7 cellular contexts compared by ENCODE assay signal in the genomic region with DNA sequence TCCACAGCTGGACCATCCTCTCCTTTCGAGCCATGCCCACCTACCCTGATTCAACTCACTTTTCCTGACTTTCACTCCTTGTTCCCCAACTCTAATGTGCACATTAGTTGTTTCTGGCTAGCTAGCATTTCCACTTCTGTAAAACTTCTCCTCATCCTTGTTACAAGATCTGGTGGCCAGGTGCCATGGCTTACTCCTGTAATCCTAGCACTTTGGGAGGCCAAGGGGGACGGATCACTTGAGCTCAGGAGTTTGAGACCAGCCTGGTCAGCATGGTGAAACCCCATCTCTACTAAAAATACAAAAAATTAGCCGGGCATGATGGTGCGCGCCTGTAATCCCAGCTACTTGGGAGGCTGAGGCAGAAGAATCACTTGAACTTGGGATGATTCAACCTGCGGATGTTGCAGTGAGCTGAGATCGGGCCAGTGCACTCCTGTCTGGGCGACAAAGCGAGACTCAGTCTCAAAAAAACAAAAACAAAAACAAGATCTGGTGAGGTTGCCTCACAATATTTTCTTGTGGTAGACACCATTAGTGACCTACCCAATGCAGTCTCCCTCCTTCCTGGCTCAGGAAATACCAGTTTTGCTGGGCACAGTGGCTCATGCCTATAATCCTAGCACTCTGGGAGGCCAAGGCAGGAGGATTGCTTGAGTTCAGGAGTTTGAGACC. TPM values are rescaled to one million over a fixed set of nuclear protein-coding genes. Genes with fewer than 3 reads are reported as not detected.
DNase-seq lines count a peak whose midpoint lies in the region; ATAC-seq and TF ChIP-seq lines count a peak whose summit lies in the region.
"Not testable (repeated sequence)": the region's sequence is repeated elsewhere in the genome, so short reads cannot be mapped to it uniquely, and the experiment has no call there.

No MANE protein-coding gene starts in this region.

- peaks cover 11 to 38% (median 20%) of the 10 kb centered on the region in 4 donors for H3K4me1 Mint-ChIP-seq in CD4-positive, alpha-beta memory T cell
- H3K4me1 Mint-ChIP-seq in T-cell (peaks cover 30 to 46% (median 42%) of the 10 kb centered on the region in 3 donors), naive B cell (peaks cover 39 to 50% (median 46%) of the 10 kb centered on the region in 3 donors), osteocyte (ENCODE audit: unreplicated experiment) (peaks cover 27% of the 10 kb centered on the region)
- H3K4me1 Mint-ChIP-seq in activated CD8-positive, alpha-beta T cell treated with anti-CD3 and anti-CD28 coated beads, Interleukin-2, amount 10 ng/mL, durations not matched to agents 7 days and 5 days (ENCODE audit: low read depth) = peaks cover 53% of the 10 kb centered on the region
- peaks cover 27% of the 10 kb centered on the region for H3K4me1 Mint-ChIP-seq in activated naive CD8-positive, alpha-beta T cell treated with anti-CD3 and anti-CD28 coated beads for 36 hours
- peaks cover 8 to 10% of the 10 kb centered on the region in 2 donors for H3K4me1 Mint-ChIP-seq in effector memory CD8-positive, alpha-beta T cell (ENCODE audit: low read depth in 2 of 2)

- not testable (repeated sequence) for ATAC-seq in T-cell (replicated peaks in 1 of 4); activated CD8-positive, alpha-beta T cell treated with anti-CD3 and anti-CD28 coated beads, Interleukin-2, amount 10 ng/mL, durations not matched to agents 7 days and 5 days; effector memory CD8-positive, alpha-beta T cell (replicated peaks); naive B cell (ENCODE audit: low read depth in 2 of 2)

- H3K4me3 Mint-ChIP-seq in CD4-positive, alpha-beta memory T cell; activated CD8-positive, alpha-beta T cell treated with anti-CD3 and anti-CD28 coated beads, Interleukin-2, amount 10 ng/mL, durations not matched to agents 7 days and 5 days; activated naive CD8-positive, alpha-beta T cell treated with anti-CD3 and anti-CD28 coated beads for 36 hours; osteocyte (ENCODE audit: unreplicated experiment): not testable (repeated sequence)
- H3K4me3 Mint-ChIP-seq in T-cell = peak overlapping the region in 1 of 3 donors; percentile 69
- peak overlapping the region; percentile 60 to 61 for H3K4me3 Mint-ChIP-seq in effector memory CD8-positive, alpha-beta T cell
- H3K4me3 Mint-ChIP-seq in naive B cell = peak overlapping the region in 5 of 8 donors; percentile 23 to 62 (median 43)

- TF ChIP-seq CTCF in osteocyte (IDR thresholded peaks at IDR 0.05) = not testable (repeated sequence)

- not testable (repeated sequence) for H3K27me3 ChIP-seq in CD4-positive, alpha-beta memory T cell (ENCODE audit: insufficient read depth, low read length)

- H3K4me1 ChIP-seq in CD4-positive, alpha-beta memory T cell (ENCODE audit: insufficient read depth, low read length) = peaks cover 18% of the 10 kb centered on the region

- not testable (repeated sequence) for H3K36me3 ChIP-seq in CD4-positive, alpha-beta memory T cell (ENCODE audit: insufficient read depth, low read length)

- not testable (repeated sequence) for H3K4me3 ChIP-seq in CD4-positive, alpha-beta memory T cell (ENCODE audit: low read length in 2 of 2)

- not testable (repeated sequence) for H3K9me3 ChIP-seq in CD4-positive, alpha-beta memory T cell (ENCODE audit: control insufficient read depth in 1 of 2, low read length in 2 of 2)

- peak overlapping the region in 6 of 7 donors; percentile 35 to 83 (median 62) for H3K27ac Mint-ChIP-seq in CD4-positive, alpha-beta memory T cell
- H3K27ac Mint-ChIP-seq in T-cell = peak overlapping the region; percentile 83 to 87
- H3K27ac Mint-ChIP-seq in activated CD8-positive, alpha-beta T cell treated with anti-CD3 and anti-CD28 coated beads, Interleukin-2, amount 10 ng/mL, durations not matched to agents 7 days and 5 days = peak overlapping the region; percentile 99
- peak overlapping the region; percentile 70 for H3K27ac Mint-ChIP-seq in activated naive CD8-positive, alpha-beta T cell treated with anti-CD3 and anti-CD28 coated beads for 36 hours
- H3K27ac Mint-ChIP-seq in effector memory CD8-positive, alpha-beta T cell = peak overlapping the region; percentile 90 to 93
- H3K27ac Mint-ChIP-seq in naive B cell = peak overlapping the region in 5 of 6 donors; percentile 49 to 91 (median 68)
- H3K27ac Mint-ChIP-seq in osteocyte (ENCODE audit: unreplicated experiment) = peak overlapping the region; percentile 35

- not testable (repeated sequence) for H3K27me3 Mint-ChIP-seq in CD4-positive, alpha-beta memory T cell; T-cell; activated CD8-positive, alpha-beta T cell treated with anti-CD3 and anti-CD28 coated beads, Interleukin-2, amount 10 ng/mL, durations not matched to agents 7 days and 5 days (ENCODE audit: low read depth); activated naive CD8-positive, alpha-beta T cell treated with anti-CD3 and anti-CD28 coated beads for 36 hours; effector memory CD8-positive, alpha-beta T cell; naive B cell; osteocyte (ENCODE audit: unreplicated experiment)

- POLR2A ChIA-PET in CD4-positive, alpha-beta memory T cell (lab: Charles Lee; ENCODE audit: partially characterized antibody) = interaction anchor here (0.8 to 1.3 kb wide), 2 partner anchors 8 to 52 kb away, joined by 3 read pairs; no protein-coding TSS in a partner anchor
- POLR2A ChIA-PET in T-cell (lab: Charles Lee) = not testable (repeated sequence)
- POLR2A ChIA-PET in activated CD8-positive, alpha-beta T cell treated with anti-CD3 and anti-CD28 coated beads, Interleukin-2, amount 10 ng/mL, durations not matched to agents 7 days and 5 days (lab: Charles Lee) = interaction anchor here (1.1 to 1.8 kb wide), 2 partner anchors 52 to 57 kb away, joined by 4 to 5 read pairs; no protein-coding TSS in a partner anchor

- not testable (repeated sequence) for DNase-seq in CD4-positive, alpha-beta memory T cell; T-cell; activated CD8-positive, alpha-beta T cell treated with anti-CD3 and anti-CD28 coated beads, Interleukin-2, amount 10 ng/mL, durations not matched to agents 7 days and 5 days; activated naive CD8-positive, alpha-beta T cell treated with anti-CD3 and anti-CD28 coated beads for 36 hours; effector memory CD8-positive, alpha-beta T cell; naive B cell; osteocyte (ENCODE audit: extremely low spot score, unreplicated experiment)

- not testable (repeated sequence) for H3K36me3 Mint-ChIP-seq in CD4-positive, alpha-beta memory T cell; T-cell; activated CD8-positive, alpha-beta T cell treated with anti-CD3 and anti-CD28 coated beads, Interleukin-2, amount 10 ng/mL, durations not matched to agents 7 days and 5 days (ENCODE audit: low read depth); activated naive CD8-positive, alpha-beta T cell treated with anti-CD3 and anti-CD28 coated beads for 36 hours; effector memory CD8-positive, alpha-beta T cell (ENCODE audit: insufficient read depth); naive B cell; osteocyte (ENCODE audit: unreplicated experiment)

- not testable (repeated sequence) for H3K9me3 Mint-ChIP-seq in CD4-positive, alpha-beta memory T cell; T-cell; activated CD8-positive, alpha-beta T cell treated with anti-CD3 and anti-CD28 coated beads, Interleukin-2, amount 10 ng/mL, durations not matched to agents 7 days and 5 days (ENCODE audit: insufficient read depth); activated naive CD8-positive, alpha-beta T cell treated with anti-CD3 and anti-CD28 coated beads for 36 hours; effector memory CD8-positive, alpha-beta T cell; naive B cell; osteocyte (ENCODE audit: unreplicated experiment)

- intact Hi-C loops in CD4-positive, alpha-beta memory T cell (cut with micrococcal nuclease) = not testable (repeated sequence)

- CTCF ChIA-PET in CD4-positive, alpha-beta memory T cell (lab: Charles Lee; ENCODE audit: partially characterized antibody) = interaction anchor here (0.9 to 5.0 kb wide), 4 partner anchors 13 to 143 kb away, joined by 3 to 20 read pairs (median 5); no protein-coding TSS in a partner anchor
- CTCF ChIA-PET in T-cell (lab: Charles Lee) = interaction anchor here (0.6 to 0.7 kb wide), 3 partner anchors 14 to 203 kb away, joined by 3 to 5 read pairs (median 5); no protein-coding TSS in a partner anchor
- CTCF ChIA-PET in activated CD8-positive, alpha-beta T cell treated with anti-CD3 and anti-CD28 coated beads, Interleukin-2, amount 10 ng/mL, durations not matched to agents 7 days and 5 days (lab: Charles Lee) = interaction anchor here (0.9 to 3.2 kb wide), 3 partner anchors 12 to 160 kb away, joined by 3 to 17 read pairs (median 5); no protein-coding TSS in a partner anchor

- H3K27ac ChIP-seq in CD4-positive, alpha-beta memory T cell (ENCODE audit: low read depth, low read length) = not testable (repeated sequence)

RNA-seq across cellular contexts. Expression of a gene that starts 31.2 kb away (rescaled TPM):
- 10 to 100 TPM; 57.8 to 57.9 TPM for total RNA-seq in CD4-positive, alpha-beta memory T cell
- 10 to 100 TPM in 1 of 2 donors, 1 to 10 TPM in 1; 3.3 to 16.6 TPM for polyA plus RNA-seq in CD4-positive, alpha-beta memory T cell
- total RNA-seq in T-cell (10 to 100 TPM; 44.8 to 71.0 (median 57.9) TPM), osteocyte (16.6 and 18.6 TPM in 2 replicates)
- 10 to 100 TPM; 56.5 to 62.9 TPM for total RNA-seq in activated CD8-positive, alpha-beta T cell treated with anti-CD3 and anti-CD28 coated beads, Interleukin-2, amount 10 ng/mL, durations not matched to agents 7 days and 5 days
- 10 to 100 TPM; 11.8 to 13.1 TPM for total RNA-seq in activated naive CD8-positive, alpha-beta T cell treated with anti-CD3 and anti-CD28 coated beads for 36 hours
- 10 to 100 TPM in 4 of 6 donors, 1 to 10 TPM in 2; 4.3 to 15.1 (median 11.6) TPM for polyA plus RNA-seq in naive B cell (ENCODE audit: low read depth in 6 of 6)

Comparison
In these comparisons a context has a peak if more than half of its experiments do, and no peak if none do; other contexts are left out.
1. H3K27ac Mint-ChIP-seq: peak in every context shown above with its lines; median percentile 99 in activated CD8-positive, alpha-beta T cell treated with anti-CD3 and anti-CD28 coated beads, Interleukin-2, amount 10 ng/mL, durations not matched to agents 7 days and 5 days; 92 in effector memory CD8-positive, alpha-beta T cell; 85 in T-cell; 70 in activated naive CD8-positive, alpha-beta T cell treated with anti-CD3 and anti-CD28 coated beads for 36 hours; 68 in naive B cell; 62 in CD4-positive, alpha-beta memory T cell; 35 in osteocyte.